ENCODE assay signal across 8 cellular contexts in genomic region chr9:33162721-33163311, GRCh38. TPM values are rescaled to one million over a fixed set of nuclear protein-coding genes. Genes with fewer than 3 reads are reported as not detected.
A peak's percentile ranks its signal among the peaks of the same experiment; 100 is the strongest.
DNase-seq lines count a peak whose midpoint lies in the region; ATAC-seq and TF ChIP-seq lines count a peak whose summit lies in the region.

No MANE protein-coding gene starts in this region.

- 50 to 60% methylated on average over 9 of the region's 9 CpGs for WGBS in lung, 2 donors

- H3K9me3 ChIP-seq in lung (ENCODE audit: control insufficient read depth in 2 of 2, insufficient read depth in 1 of 2, low read length in 1 of 2): no peaks in the 10 kb centered on the region

- H3K4me3 ChIP-seq in lung: no peak overlapping the region

- H3K36me3 ChIP-seq in lung (ENCODE audit: control insufficient read depth in 2 of 2, insufficient read depth in 2 of 2, low read length in 2 of 2): no peaks in the 10 kb centered on the region

- BruUV-seq in MCF 10A (replicated peaks; lab: Mats Ljungman, UMichigan): no TSS peak

- no peaks in the 10 kb centered on the region for H3K27me3 ChIP-seq in lung (ENCODE audit: control insufficient read depth, insufficient read depth)

- H3K36me3 Mint-ChIP-seq in activated naive CD4-positive, alpha-beta T cell treated with anti-CD3 and anti-CD28 coated beads, Interleukin-2, amount 50 U/mL, for 24 hours: peaks cover 4% of the 10 kb centered on the region
- peaks cover 34% of the 10 kb centered on the region for H3K36me3 Mint-ChIP-seq in MCF 10A (ENCODE audit: insufficient read depth, unreplicated experiment)

- no peaks in the 10 kb centered on the region for H3K27me3 Mint-ChIP-seq in activated naive CD4-positive, alpha-beta T cell treated with anti-CD3 and anti-CD28 coated beads, Interleukin-2, amount 50 U/mL, for 24 hours
- no peaks in the 10 kb centered on the region for H3K27me3 Mint-ChIP-seq in MCF 10A (ENCODE audit: insufficient read depth, unreplicated experiment)

- TF ChIP-seq CTCF in MCF 10A (IDR thresholded peaks at IDR 0.05; ENCODE audit: unreplicated experiment): no peak
- TF ChIP-seq CTCF in lung (IDR thresholded peaks at IDR 0.05; ENCODE audit: control extremely low read depth, extremely low read depth): no peak

- DNase-seq in activated naive CD4-positive, alpha-beta T cell (lab: John Stamatoyannopoulos, UW): no peak
- DNase-seq in MCF 10A (ENCODE audit: unreplicated experiment) (peak; percentile 99), lung (ENCODE audit: low spot score) (peak; percentile 57), ureter (ENCODE audit: low spot score) (peak; percentile 52), C1 segment of cervical spinal cord (lab: John Stamatoyannopoulos, UW) (no peak), NCI-H748 treated with DMSO at 0.1 percent for 48 hours (lab: John Stamatoyannopoulos, UW) (no peak)
- DNase-seq in activated effector memory CD4-positive, alpha-beta T cell treated with Interleukin-2 at 50 U/mL for 16 hours: no peak

- H3K27ac ChIP-seq in lung (ENCODE audit: low read depth in 1 of 2, low read length in 1 of 2): peak overlapping the region; percentile 93 to 100

- peak overlapping the region; percentile 93 for H3K27ac Mint-ChIP-seq in activated naive CD4-positive, alpha-beta T cell treated with anti-CD3 and anti-CD28 coated beads, Interleukin-2, amount 50 U/mL, for 24 hours
- peak overlapping the region; percentile 89 for H3K27ac Mint-ChIP-seq in MCF 10A (ENCODE audit: low read depth, unreplicated experiment)

- intact Hi-C loops in MCF 10A (cut with micrococcal nuclease): no loop called here

- CTCF ChIA-PET in MCF 10A (lab: Yijun Ruan, JAX): interaction anchor here (0.5 to 2.2 kb wide), 8 partner anchors 11 to 140 kb away, joined by 3 to 14 read pairs (median 3); no protein-coding TSS in a partner anchor

- POLR2A ChIA-PET in MCF 10A (lab: Yijun Ruan, JAX): interaction anchor here (0.7 to 12.0 kb wide), 28 partner anchors 8 to 311 kb away, joined by 3 to 242 read pairs (median 8); partner anchors contain the start of genes BAG1, CHMP5, DNAJA1 and NFX1

- ATAC-seq in lung (ENCODE audit: insufficient read depth, low FRiP score): no peak

- peaks cover 84% of the 10 kb centered on the region for H3K4me1 Mint-ChIP-seq in activated naive CD4-positive, alpha-beta T cell treated with anti-CD3 and anti-CD28 coated beads, Interleukin-2, amount 50 U/mL, for 24 hours
- peaks cover 61% of the 10 kb centered on the region for H3K4me1 Mint-ChIP-seq in MCF 10A (ENCODE audit: insufficient read depth, unreplicated experiment)

- peaks cover 45 to 63% of the 10 kb centered on the region in 2 donors for H3K4me1 ChIP-seq in lung (ENCODE audit: control insufficient read depth in 2 of 2, insufficient read depth in 2 of 2, low read length in 2 of 2)

- no peaks in the 10 kb centered on the region for H3K9me3 Mint-ChIP-seq in activated naive CD4-positive, alpha-beta T cell treated with anti-CD3 and anti-CD28 coated beads, Interleukin-2, amount 50 U/mL, for 24 hours
- no peaks in the 10 kb centered on the region for H3K9me3 Mint-ChIP-seq in MCF 10A (ENCODE audit: unreplicated experiment)

- peak overlapping the region; percentile 43 for H3K4me3 Mint-ChIP-seq in activated naive CD4-positive, alpha-beta T cell treated with anti-CD3 and anti-CD28 coated beads, Interleukin-2, amount 50 U/mL, for 24 hours
- H3K4me3 Mint-ChIP-seq in MCF 10A (ENCODE audit: unreplicated experiment): peak overlapping the region; percentile 96

RNA-seq across cellular contexts. Expression of gene B4GALT1, which starts 4.3 kb away (rescaled TPM):
- 155 and 184 TPM in 2 replicates for total RNA-seq in MCF 10A (2022)
- 100 to 1,000 TPM in 1 of 2 donors, 10 to 100 TPM in 1; 58.8 to 114 TPM for total RNA-seq in lung
- 100 to 1,000 TPM in 1 of 2 donors, 10 to 100 TPM in 1; 27.2 to 130 TPM for polyA plus RNA-seq in lung
- total RNA-seq in ureter: 107 TPM

Comparison
In these comparisons a context has a peak if more than half of its experiments do, and no peak if none do; other contexts are left out.
1. DNase-seq: peak in MCF 10A (single experiment), lung (single experiment) and ureter (single experiment); none in activated naive CD4-positive, alpha-beta T cell (0 of 4), activated effector memory CD4-positive, alpha-beta T cell treated with Interleukin-2 at 50 U/mL for 16 hours (single experiment), C1 segment of cervical spinal cord (0 of 14) and NCI-H748 treated with DMSO at 0.1 percent for 48 hours (single experiment).